Comparison of ENCODE assay signal across 9 cellular contexts in the genomic region with DNA sequence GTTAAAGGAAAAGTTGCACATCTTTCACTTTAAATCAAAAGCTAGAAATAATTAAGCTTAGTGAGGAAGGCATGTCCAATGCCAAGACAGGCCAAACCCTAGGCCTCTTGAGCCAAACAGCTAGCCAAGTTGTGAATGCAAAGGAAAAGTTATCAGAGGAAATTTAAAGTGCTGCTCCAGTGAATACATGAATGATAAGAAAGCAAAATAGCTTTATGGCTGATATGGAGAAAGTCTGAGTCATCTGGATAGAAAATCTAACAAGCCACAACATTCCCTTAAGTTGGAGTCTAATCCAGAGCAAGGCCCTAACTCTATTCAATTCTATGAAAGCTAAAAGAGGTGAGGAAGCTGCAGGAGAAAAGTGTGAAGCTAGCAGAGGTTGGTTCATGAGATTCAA. TPM values are rescaled to one million over a fixed set of nuclear protein-coding genes. Genes with fewer than 3 reads are reported as not detected.
"Had no signal": no experiment of that assay in that cellular context is flagged by ENCODE, and none has a peak within 500 bp of the region (broad histone marks: within the 10 kb centered on the region; RNA-seq: fewer than 3 reads in every experiment).

No MANE protein-coding gene starts in this region.

- H3K4me3 ChIP-seq: GM23248, HAP-1, K562 had no signal

- H3K27ac ChIP-seq: GM23248 had no signal

- ATAC-seq: HCT116, K562 had no signal

- H3K36me3 ChIP-seq: HAP-1 had no signal

- DNase-seq: GM23248, GOT3, H7, HFFc6, IMR-90 had no signal

- H3K9me3 ChIP-seq: HAP-1 had no signal

- H3K4me1 ChIP-seq: HAP-1 had no signal

RNA-seq across cellular contexts. Expression of a gene that starts 23.8 kb away (rescaled TPM):
- total RNA-seq: GM23248, HFFc6, HT-29, IMR-90 had no signal
